Comparison of ENCODE assay signal across 1 cellular context in genomic region chr20:11891081-11891826, GRCh38.
TF ChIP-seq lines count a peak whose summit lies in the region.

No MANE protein-coding gene starts in this region.

TF ChIP-seq in HepG2, 621 proteins besides CTCF, POLR2A, EP300 and RAD21 (continued from another document and continues in another):
- TF ChIP-seq KDM5B (CRISPR knock-in tag; IDR thresholded peaks at IDR 0.05; ENCODE audit: borderline replicate concordance) = peak; percentile 64; the same call in 1 of the 2 replicates
- TF ChIP-seq FOXP1 (IDR thresholded peaks at IDR 0.05) = no peak
- TF ChIP-seq FOXP1 (CRISPR knock-in tag; IDR thresholded peaks at IDR 0.05) = no peak
- TF ChIP-seq ZFP36L1 (CRISPR knock-in tag; IDR thresholded peaks at IDR 0.05) = 0 out of 2 replicates have a peak, but pooled peaks have one; percentile 64
- no peak for TF ChIP-seq POGZ (CRISPR knock-in tag; IDR thresholded peaks at IDR 0.05)
- no peak for TF ChIP-seq ATF1 (CRISPR knock-in tag; IDR thresholded peaks at IDR 0.05)
- no peak for TF ChIP-seq MBD4 (IDR thresholded peaks at IDR 0.05; ENCODE audit: borderline replicate concordance, low read length)
- TF ChIP-seq ZBTB4 (CRISPR knock-in tag; IDR thresholded peaks at IDR 0.05; ENCODE audit: borderline replicate concordance) = no peak
- no peak for TF ChIP-seq HMG20A (CRISPR knock-in tag; IDR thresholded peaks at IDR 0.05; ENCODE audit: borderline replicate concordance)
- TF ChIP-seq ZNF205 (CRISPR knock-in tag; IDR thresholded peaks at IDR 0.05) = no peak
- TF ChIP-seq THAP8 (CRISPR knock-in tag; IDR thresholded peaks at IDR 0.05; ENCODE audit: borderline replicate concordance) = no peak
- TF ChIP-seq MTF1 (CRISPR knock-in tag; IDR thresholded peaks at IDR 0.05) = no peak
- no peak for TF ChIP-seq ZBTB42 (CRISPR knock-in tag; IDR thresholded peaks at IDR 0.05)
- no peak for TF ChIP-seq XBP1 (CRISPR knock-in tag; IDR thresholded peaks at IDR 0.05)
- TF ChIP-seq ZNF720 (CRISPR knock-in tag; IDR thresholded peaks at IDR 0.05) = no peak
- no peak for TF ChIP-seq SMARCC2 (IDR thresholded peaks at IDR 0.05)
- no peak for TF ChIP-seq ZNF34 (CRISPR knock-in tag; IDR thresholded peaks at IDR 0.05; ENCODE audit: borderline replicate concordance)
- TF ChIP-seq ZMAT3 (CRISPR knock-in tag; conservative IDR thresholded peaks at IDR 0.05) = peak; percentile 48
- no peak for TF ChIP-seq ZNF652 (CRISPR knock-in tag; IDR thresholded peaks at IDR 0.05; ENCODE audit: borderline replicate concordance, low read depth)
- TF ChIP-seq PHF20 (CRISPR knock-in tag; IDR thresholded peaks at IDR 0.05) = no peak
- no peak for TF ChIP-seq RERE (CRISPR knock-in tag; IDR thresholded peaks at IDR 0.05; ENCODE audit: low read depth)
- peak; percentile 35; the same call in 1 of the 2 replicates for TF ChIP-seq KDM5A (IDR thresholded peaks at IDR 0.05; ENCODE audit: borderline replicate concordance, low read length)
- TF ChIP-seq NCOR1 (IDR thresholded peaks at IDR 0.05; ENCODE audit: borderline replicate concordance, low read length) = 0 out of 2 replicates have a peak, but pooled peaks have one; percentile 12
- no peak for TF ChIP-seq RFX1 (IDR thresholded peaks at IDR 0.05)
- TF ChIP-seq, protein P1, sequence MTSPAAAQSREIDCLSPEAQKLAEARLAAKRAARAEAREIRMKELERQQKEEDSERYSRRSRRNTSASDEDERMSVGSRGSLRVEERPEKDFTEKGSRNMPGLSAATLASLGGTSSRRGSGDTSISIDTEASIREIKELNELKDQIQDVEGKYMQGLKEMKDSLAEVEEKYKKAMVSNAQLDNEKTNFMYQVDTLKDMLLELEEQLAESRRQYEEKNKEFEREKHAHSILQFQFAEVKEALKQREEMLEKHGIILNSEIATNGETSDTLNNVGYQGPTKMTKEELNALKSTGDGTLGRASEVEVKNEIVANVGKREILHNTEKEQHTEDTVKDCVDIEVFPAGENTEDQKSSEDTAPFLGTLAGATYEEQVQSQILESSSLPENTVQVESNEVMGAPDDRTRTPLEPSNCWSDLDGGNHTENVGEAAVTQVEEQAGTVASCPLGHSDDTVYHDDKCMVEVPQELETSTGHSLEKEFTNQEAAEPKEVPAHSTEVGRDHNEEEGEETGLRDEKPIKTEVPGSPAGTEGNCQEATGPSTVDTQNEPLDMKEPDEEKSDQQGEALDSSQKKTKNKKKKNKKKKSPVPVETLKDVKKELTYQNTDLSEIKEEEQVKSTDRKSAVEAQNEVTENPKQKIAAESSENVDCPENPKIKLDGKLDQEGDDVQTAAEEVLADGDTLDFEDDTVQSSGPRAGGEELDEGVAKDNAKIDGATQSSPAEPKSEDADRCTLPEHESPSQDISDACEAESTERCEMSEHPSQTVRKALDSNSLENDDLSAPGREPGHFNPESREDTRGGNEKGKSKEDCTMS (CRISPR knock-in tag; conservative IDR thresholded peaks at IDR 0.05) = no peak
- TF ChIP-seq, protein P2, sequence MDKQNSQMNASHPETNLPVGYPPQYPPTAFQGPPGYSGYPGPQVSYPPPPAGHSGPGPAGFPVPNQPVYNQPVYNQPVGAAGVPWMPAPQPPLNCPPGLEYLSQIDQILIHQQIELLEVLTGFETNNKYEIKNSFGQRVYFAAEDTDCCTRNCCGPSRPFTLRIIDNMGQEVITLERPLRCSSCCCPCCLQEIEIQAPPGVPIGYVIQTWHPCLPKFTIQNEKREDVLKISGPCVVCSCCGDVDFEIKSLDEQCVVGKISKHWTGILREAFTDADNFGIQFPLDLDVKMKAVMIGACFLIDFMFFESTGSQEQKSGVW (CRISPR knock-in tag; IDR thresholded peaks at IDR 0.05; ENCODE audit: borderline replicate concordance) = no peak
- no peak for TF ChIP-seq NFE2 (CRISPR knock-in tag; IDR thresholded peaks at IDR 0.05)
- TF ChIP-seq NBN (conservative IDR thresholded peaks at IDR 0.05) = no peak
- no peak for TF ChIP-seq PRDM4 (CRISPR knock-in tag; IDR thresholded peaks at IDR 0.05; ENCODE audit: borderline replicate concordance)
- no peak for TF ChIP-seq NAIF1 (CRISPR knock-in tag; IDR thresholded peaks at IDR 0.05; ENCODE audit: borderline replicate concordance)
- TF ChIP-seq EEA1 (CRISPR knock-in tag; IDR thresholded peaks at IDR 0.05; ENCODE audit: borderline replicate concordance) = 0 out of 2 replicates have a peak, but pooled peaks have one; percentile 70
- no peak for TF ChIP-seq ZNF569 (CRISPR knock-in tag; IDR thresholded peaks at IDR 0.05; ENCODE audit: borderline replicate concordance)
- TF ChIP-seq CEBPZ (IDR thresholded peaks at IDR 0.05; ENCODE audit: low read length) = no peak
- no peak for TF ChIP-seq NFE2L2 (IDR thresholded peaks at IDR 0.05; ENCODE audit: low read length)
- TF ChIP-seq ZSCAN20 (CRISPR knock-in tag; IDR thresholded peaks at IDR 0.05; ENCODE audit: borderline replicate concordance) = no peak
- no peak for TF ChIP-seq ZNF761 (CRISPR knock-in tag; conservative IDR thresholded peaks at IDR 0.05)
- TF ChIP-seq PAF1 (CRISPR knock-in tag; IDR thresholded peaks at IDR 0.05) = no peak
- no peak for TF ChIP-seq PCBP2 (optimal IDR thresholded peaks at IDR 0.05; ENCODE audit: low read depth, low read length, poor library complexity, severe bottlenecking)
- no peak for TF ChIP-seq SMAD1 (CRISPR knock-in tag; IDR thresholded peaks at IDR 0.05; ENCODE audit: borderline replicate concordance, low read depth)
- 0 out of 2 replicates have a peak, but pooled peaks have one; percentile 30 for TF ChIP-seq NRL (CRISPR knock-in tag; IDR thresholded peaks at IDR 0.05; ENCODE audit: borderline replicate concordance)
- no peak for TF ChIP-seq ADNP (CRISPR knock-in tag; IDR thresholded peaks at IDR 0.05)
- TF ChIP-seq, protein P3, sequence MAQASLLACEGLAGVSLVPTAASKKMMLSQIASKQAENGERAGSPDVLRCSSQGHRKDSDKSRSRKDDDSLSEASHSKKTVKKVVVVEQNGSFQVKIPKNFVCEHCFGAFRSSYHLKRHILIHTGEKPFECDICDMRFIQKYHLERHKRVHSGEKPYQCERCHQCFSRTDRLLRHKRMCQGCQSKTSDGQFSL (CRISPR knock-in tag; IDR thresholded peaks at IDR 0.05) = 0 out of 2 replicates have a peak, but pooled peaks have one; percentile 38
- TF ChIP-seq ZNF713 (CRISPR knock-in tag; IDR thresholded peaks at IDR 0.05) = no peak; the same call in 1 of the 2 replicates
- no peak for TF ChIP-seq PREB (CRISPR knock-in tag; IDR thresholded peaks at IDR 0.05)
- no peak for TF ChIP-seq SMC3 (IDR thresholded peaks at IDR 0.05; ENCODE audit: low read length)
- no peak for TF ChIP-seq ZBTB20 (CRISPR knock-in tag; IDR thresholded peaks at IDR 0.05; ENCODE audit: borderline replicate concordance, low read depth)
